1 cellular context compared by ENCODE assay signal in the genomic region with DNA sequence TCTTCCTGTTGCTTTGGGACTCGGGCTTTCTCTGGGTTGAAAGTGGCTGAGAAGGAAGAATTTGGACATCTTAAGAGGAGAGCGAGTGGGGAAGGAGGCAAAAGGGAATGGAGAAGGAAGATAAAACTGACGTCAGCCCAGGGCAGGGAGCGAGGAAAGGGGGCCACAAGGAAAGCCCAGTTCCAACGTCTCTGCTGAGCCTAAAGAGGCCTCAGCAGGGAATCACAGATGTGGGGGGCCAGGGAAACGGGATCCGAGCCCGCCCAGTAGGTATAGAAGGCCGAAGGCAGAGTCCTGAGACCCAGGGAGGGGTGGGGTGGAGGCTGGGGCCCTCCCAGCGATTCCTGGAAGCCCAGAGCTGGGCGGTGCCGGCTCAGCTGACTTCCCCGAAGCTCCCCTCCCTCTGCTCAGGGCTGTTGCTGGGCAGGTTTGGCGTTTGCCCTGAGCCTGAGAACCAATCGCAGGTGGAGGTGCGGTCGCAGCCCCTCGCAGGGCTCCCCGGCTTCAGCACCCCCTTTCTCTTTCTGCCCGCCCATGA.
TF ChIP-seq lines count a peak whose summit lies in the region.

No MANE protein-coding gene starts in this region.

TF ChIP-seq in GM12878, 131 proteins besides CTCF, POLR2A, EP300 and RAD21 (continued from another document):
- TF ChIP-seq USF2 (IDR thresholded peaks at IDR 0.05; ENCODE audit: borderline replicate concordance, low read depth, low read length): peak; percentile 30; the same call in 1 of the 2 replicates
- no peak for TF ChIP-seq SMC3 (IDR thresholded peaks at IDR 0.05; ENCODE audit: borderline replicate concordance, low read length)
- TF ChIP-seq JUNB (IDR thresholded peaks at IDR 0.05): no peak
- TF ChIP-seq, protein P1, sequence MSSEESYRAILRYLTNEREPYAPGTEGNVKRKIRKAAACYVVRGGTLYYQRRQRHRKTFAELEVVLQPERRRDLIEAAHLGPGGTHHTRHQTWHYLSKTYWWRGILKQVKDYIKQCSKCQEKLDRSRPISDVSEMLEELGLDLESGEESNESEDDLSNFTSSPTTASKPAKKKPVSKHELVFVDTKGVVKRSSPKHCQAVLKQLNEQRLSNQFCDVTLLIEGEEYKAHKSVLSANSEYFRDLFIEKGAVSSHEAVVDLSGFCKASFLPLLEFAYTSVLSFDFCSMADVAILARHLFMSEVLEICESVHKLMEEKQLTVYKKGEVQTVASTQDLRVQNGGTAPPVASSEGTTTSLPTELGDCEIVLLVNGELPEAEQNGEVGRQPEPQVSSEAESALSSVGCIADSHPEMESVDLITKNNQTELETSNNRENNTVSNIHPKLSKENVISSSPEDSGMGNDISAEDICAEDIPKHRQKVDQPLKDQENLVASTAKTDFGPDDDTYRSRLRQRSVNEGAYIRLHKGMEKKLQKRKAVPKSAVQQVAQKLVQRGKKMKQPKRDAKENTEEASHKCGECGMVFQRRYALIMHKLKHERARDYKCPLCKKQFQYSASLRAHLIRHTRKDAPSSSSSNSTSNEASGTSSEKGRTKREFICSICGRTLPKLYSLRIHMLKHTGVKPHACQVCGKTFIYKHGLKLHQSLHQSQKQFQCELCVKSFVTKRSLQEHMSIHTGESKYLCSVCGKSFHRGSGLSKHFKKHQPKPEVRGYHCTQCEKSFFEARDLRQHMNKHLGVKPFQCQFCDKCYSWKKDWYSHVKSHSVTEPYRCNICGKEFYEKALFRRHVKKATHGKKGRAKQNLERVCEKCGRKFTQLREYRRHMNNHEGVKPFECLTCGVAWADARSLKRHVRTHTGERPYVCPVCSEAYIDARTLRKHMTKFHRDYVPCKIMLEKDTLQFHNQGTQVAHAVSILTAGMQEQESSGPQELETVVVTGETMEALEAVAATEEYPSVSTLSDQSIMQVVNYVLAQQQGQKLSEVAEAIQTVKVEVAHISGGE (CRISPR knock-in tag; IDR thresholded peaks at IDR 0.05): no peak
- TF ChIP-seq, protein P2, sequence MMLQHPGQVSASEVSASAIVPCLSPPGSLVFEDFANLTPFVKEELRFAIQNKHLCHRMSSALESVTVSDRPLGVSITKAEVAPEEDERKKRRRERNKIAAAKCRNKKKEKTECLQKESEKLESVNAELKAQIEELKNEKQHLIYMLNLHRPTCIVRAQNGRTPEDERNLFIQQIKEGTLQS (IDR thresholded peaks at IDR 0.05; ENCODE audit: borderline replicate concordance, extremely low read depth, low read depth, low read length): no peak
- TF ChIP-seq SIN3A (IDR thresholded peaks at IDR 0.05; ENCODE audit: low read depth, low read length): no peak
- peak; percentile 25; the same call in 1 of the 2 replicates for TF ChIP-seq TCF12 (IDR thresholded peaks at IDR 0.05; ENCODE audit: low read depth, low read length)
- TF ChIP-seq HDAC2 (IDR thresholded peaks at IDR 0.05): no peak
- no peak for TF ChIP-seq SPI1 (IDR thresholded peaks at IDR 0.05; ENCODE audit: borderline replicate concordance, insufficient read depth, low read depth, low read length)
- TF ChIP-seq, protein P3, sequence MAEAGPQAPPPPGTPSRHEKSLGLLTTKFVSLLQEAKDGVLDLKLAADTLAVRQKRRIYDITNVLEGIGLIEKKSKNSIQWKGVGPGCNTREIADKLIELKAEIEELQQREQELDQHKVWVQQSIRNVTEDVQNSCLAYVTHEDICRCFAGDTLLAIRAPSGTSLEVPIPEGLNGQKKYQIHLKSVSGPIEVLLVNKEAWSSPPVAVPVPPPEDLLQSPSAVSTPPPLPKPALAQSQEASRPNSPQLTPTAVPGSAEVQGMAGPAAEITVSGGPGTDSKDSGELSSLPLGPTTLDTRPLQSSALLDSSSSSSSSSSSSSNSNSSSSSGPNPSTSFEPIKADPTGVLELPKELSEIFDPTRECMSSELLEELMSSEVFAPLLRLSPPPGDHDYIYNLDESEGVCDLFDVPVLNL (IDR thresholded peaks at IDR 0.05; ENCODE audit: low read depth, low read length): no peak
- peak in 1 of 2 experiments; percentile 47; a peak in 1 of 4 replicates for TF ChIP-seq CEBPB (IDR thresholded peaks at IDR 0.05; ENCODE audit: borderline replicate concordance in 1 of 2, low read depth in 2 of 2, low read length in 2 of 2)
- TF ChIP-seq PAX8 (IDR thresholded peaks at IDR 0.05): no peak
- peak; percentile 43; the same call in 1 of the 2 replicates for TF ChIP-seq RAD51 (IDR thresholded peaks at IDR 0.05)
- no peak for TF ChIP-seq JUND (IDR thresholded peaks at IDR 0.05; ENCODE audit: low read depth, low read length)
- no peak for TF ChIP-seq PBX3 (IDR thresholded peaks at IDR 0.05; ENCODE audit: insufficient replicate concordance, low read depth, low read length)
- TF ChIP-seq CBFB (IDR thresholded peaks at IDR 0.05; ENCODE audit: low read depth): no peak; the same call in 1 of the 2 replicates
- TF ChIP-seq RELA (IDR thresholded peaks at IDR 0.05; ENCODE audit: borderline replicate concordance, partially characterized antibody): no peak
- no peak for TF ChIP-seq TBL1XR1 (IDR thresholded peaks at IDR 0.05; ENCODE audit: low read depth, low read length)
- TF ChIP-seq HCFC1 (IDR thresholded peaks at IDR 0.05; ENCODE audit: low read length): no peak
- no peak for TF ChIP-seq NFIC (IDR thresholded peaks at IDR 0.05; ENCODE audit: low read depth, low read length)
- TF ChIP-seq, protein P4, sequence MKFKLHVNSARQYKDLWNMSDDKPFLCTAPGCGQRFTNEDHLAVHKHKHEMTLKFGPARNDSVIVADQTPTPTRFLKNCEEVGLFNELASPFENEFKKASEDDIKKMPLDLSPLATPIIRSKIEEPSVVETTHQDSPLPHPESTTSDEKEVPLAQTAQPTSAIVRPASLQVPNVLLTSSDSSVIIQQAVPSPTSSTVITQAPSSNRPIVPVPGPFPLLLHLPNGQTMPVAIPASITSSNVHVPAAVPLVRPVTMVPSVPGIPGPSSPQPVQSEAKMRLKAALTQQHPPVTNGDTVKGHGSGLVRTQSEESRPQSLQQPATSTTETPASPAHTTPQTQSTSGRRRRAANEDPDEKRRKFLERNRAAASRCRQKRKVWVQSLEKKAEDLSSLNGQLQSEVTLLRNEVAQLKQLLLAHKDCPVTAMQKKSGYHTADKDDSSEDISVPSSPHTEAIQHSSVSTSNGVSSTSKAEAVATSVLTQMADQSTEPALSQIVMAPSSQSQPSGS (IDR thresholded peaks at IDR 0.05; ENCODE audit: low read length): no peak
- TF ChIP-seq ZSCAN29 (IDR thresholded peaks at IDR 0.05): no peak
- TF ChIP-seq BMI1 (IDR thresholded peaks at IDR 0.05; ENCODE audit: borderline replicate concordance): no peak
- no peak for TF ChIP-seq GATAD2B (conservative IDR thresholded peaks at IDR 0.05; ENCODE audit: low read depth)
- TF ChIP-seq KDM1A (IDR thresholded peaks at IDR 0.05; ENCODE audit: borderline replicate concordance): no peak
- peak; percentile 36; the same call in 1 of the 2 replicates for TF ChIP-seq PAX5 (IDR thresholded peaks at IDR 0.05; ENCODE audit: borderline replicate concordance, low read depth, low read length)
- TF ChIP-seq NR2F1 (conservative IDR thresholded peaks at IDR 0.05): no peak
- no peak for TF ChIP-seq POLR2AphosphoS2 (IDR thresholded peaks at IDR 0.05; ENCODE audit: low read depth, low read length)
